1 cellular context compared by ENCODE assay signal in genomic region chr7:98300595-98301372, GRCh38.
TF ChIP-seq lines count a peak whose summit lies in the region.

No MANE protein-coding gene starts in this region.

TF ChIP-seq in HepG2, 621 proteins besides CTCF, POLR2A, EP300 and RAD21 (continued from another document and continues in another):
- TF ChIP-seq ZNF609 (CRISPR knock-in tag; IDR thresholded peaks at IDR 0.05; ENCODE audit: borderline replicate concordance): peak; percentile 83; the same call in 1 of the 2 replicates
- TF ChIP-seq HMG20A (CRISPR knock-in tag; IDR thresholded peaks at IDR 0.05; ENCODE audit: borderline replicate concordance): peak; percentile 92; the same call in 1 of the 2 replicates
- no peak for TF ChIP-seq ZKSCAN5 (CRISPR knock-in tag; IDR thresholded peaks at IDR 0.05)
- TF ChIP-seq, protein P1, sequence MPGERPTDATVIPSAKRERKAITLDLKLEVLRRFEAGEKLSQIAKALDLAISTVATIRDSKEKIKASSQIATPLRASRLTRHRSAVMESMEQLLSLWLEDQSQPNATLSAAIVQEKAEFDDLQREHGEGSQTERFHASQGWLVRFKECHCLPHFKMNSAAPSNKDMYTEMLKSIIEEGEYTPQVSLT (CRISPR knock-in tag; IDR thresholded peaks at IDR 0.05; ENCODE audit: borderline replicate concordance, low read depth): no peak
- no peak; the same call in 1 of the 2 replicates for TF ChIP-seq FOXC1 (CRISPR knock-in tag; IDR thresholded peaks at IDR 0.05; ENCODE audit: borderline replicate concordance)
- TF ChIP-seq ZNF552 (CRISPR knock-in tag; IDR thresholded peaks at IDR 0.05; ENCODE audit: borderline replicate concordance): no peak
- TF ChIP-seq FOXA3 (CRISPR knock-in tag; IDR thresholded peaks at IDR 0.05): peak; percentile 96
- no peak for TF ChIP-seq ZNF225 (CRISPR knock-in tag; IDR thresholded peaks at IDR 0.05)
- TF ChIP-seq HDAC6 (IDR thresholded peaks at IDR 0.05; ENCODE audit: low read depth, low read length): no peak
- 0 out of 2 replicates have a peak, but pooled peaks have one; percentile 27 for TF ChIP-seq ELF1 (CRISPR knock-in tag; IDR thresholded peaks at IDR 0.05)
- TF ChIP-seq ZFP41 (CRISPR knock-in tag; IDR thresholded peaks at IDR 0.05; ENCODE audit: borderline replicate concordance): no peak
- peak; percentile 44; the same call in 1 of the 2 replicates for TF ChIP-seq ZNF574 (CRISPR knock-in tag; IDR thresholded peaks at IDR 0.05)
- TF ChIP-seq HOXA3 (CRISPR knock-in tag; IDR thresholded peaks at IDR 0.05): peak; percentile 87
- TF ChIP-seq ZNF792 (CRISPR knock-in tag; IDR thresholded peaks at IDR 0.05): peak; percentile 45; the same call in 1 of the 2 replicates
- no peak; the same call in 1 of the 2 replicates for TF ChIP-seq KDM5B (CRISPR knock-in tag; IDR thresholded peaks at IDR 0.05; ENCODE audit: borderline replicate concordance)
- no peak for TF ChIP-seq MED13 (CRISPR knock-in tag; IDR thresholded peaks at IDR 0.05)
- peak; percentile 48; the same call in 1 of the 2 replicates for TF ChIP-seq KLF12 (CRISPR knock-in tag; IDR thresholded peaks at IDR 0.05; ENCODE audit: borderline replicate concordance)
- TF ChIP-seq FOXP1 (IDR thresholded peaks at IDR 0.05): peak; percentile 47; the same call in 1 of the 2 replicates
- TF ChIP-seq FOXP1 (CRISPR knock-in tag; IDR thresholded peaks at IDR 0.05): peak; percentile 93
- TF ChIP-seq TBL1XR1 (IDR thresholded peaks at IDR 0.05; ENCODE audit: borderline replicate concordance, low read length, partially characterized antibody): no peak
- no peak; the same call in 1 of the 2 replicates for TF ChIP-seq YEATS2 (CRISPR knock-in tag; IDR thresholded peaks at IDR 0.05; ENCODE audit: borderline replicate concordance)
- TF ChIP-seq, protein P2, sequence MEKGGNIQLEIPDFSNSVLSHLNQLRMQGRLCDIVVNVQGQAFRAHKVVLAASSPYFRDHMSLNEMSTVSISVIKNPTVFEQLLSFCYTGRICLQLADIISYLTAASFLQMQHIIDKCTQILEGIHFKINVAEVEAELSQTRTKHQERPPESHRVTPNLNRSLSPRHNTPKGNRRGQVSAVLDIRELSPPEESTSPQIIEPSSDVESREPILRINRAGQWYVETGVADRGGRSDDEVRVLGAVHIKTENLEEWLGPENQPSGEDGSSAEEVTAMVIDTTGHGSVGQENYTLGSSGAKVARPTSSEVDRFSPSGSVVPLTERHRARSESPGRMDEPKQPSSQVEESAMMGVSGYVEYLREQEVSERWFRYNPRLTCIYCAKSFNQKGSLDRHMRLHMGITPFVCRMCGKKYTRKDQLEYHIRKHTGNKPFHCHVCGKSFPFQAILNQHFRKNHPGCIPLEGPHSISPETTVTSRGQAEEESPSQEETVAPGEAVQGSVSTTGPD (CRISPR knock-in tag; IDR thresholded peaks at IDR 0.05): no peak
- TF ChIP-seq RARG (CRISPR knock-in tag; IDR thresholded peaks at IDR 0.05; ENCODE audit: low read depth): no peak
- TF ChIP-seq ZNF687 (CRISPR knock-in tag; IDR thresholded peaks at IDR 0.05): peak; percentile 87
- no peak for TF ChIP-seq ZHX2 (IDR thresholded peaks at IDR 0.05; ENCODE audit: low read depth)
- no peak for TF ChIP-seq ZHX2 (CRISPR knock-in tag; IDR thresholded peaks at IDR 0.05; ENCODE audit: borderline replicate concordance)
- TF ChIP-seq ZNF101 (CRISPR knock-in tag; IDR thresholded peaks at IDR 0.05; ENCODE audit: borderline replicate concordance, low read depth): no peak
- TF ChIP-seq ZBTB7A (CRISPR knock-in tag; IDR thresholded peaks at IDR 0.05): no peak
- no peak for TF ChIP-seq ZNF562 (CRISPR knock-in tag; IDR thresholded peaks at IDR 0.05; ENCODE audit: borderline replicate concordance)
- TF ChIP-seq ZNF614 (CRISPR knock-in tag; IDR thresholded peaks at IDR 0.05; ENCODE audit: borderline replicate concordance): peak; percentile 70; the same call in 1 of the 2 replicates
- no peak for TF ChIP-seq THYN1 (CRISPR knock-in tag; IDR thresholded peaks at IDR 0.05; ENCODE audit: borderline replicate concordance, low read depth)
- 0 out of 2 replicates have a peak, but pooled peaks have one; percentile 42 for TF ChIP-seq ZBTB26 (CRISPR knock-in tag; IDR thresholded peaks at IDR 0.05; ENCODE audit: borderline replicate concordance)
- TF ChIP-seq ZNF30 (CRISPR knock-in tag; IDR thresholded peaks at IDR 0.05): no peak
- no peak for TF ChIP-seq ZFP37 (CRISPR knock-in tag; IDR thresholded peaks at IDR 0.05; ENCODE audit: borderline replicate concordance)
- peak; percentile 88; the same call in 1 of the 3 replicates for TF ChIP-seq MXI1 (IDR thresholded peaks at IDR 0.05; ENCODE audit: borderline replicate concordance, low read depth, low read length)
- TF ChIP-seq ZNF660 (CRISPR knock-in tag; IDR thresholded peaks at IDR 0.05; ENCODE audit: borderline replicate concordance, low read depth): no peak
